ENCODE assay signal across 14 cellular contexts in genomic region chr16:85124636-85125346, GRCh38. TPM values are rescaled to one million over a fixed set of nuclear protein-coding genes. Genes with fewer than 3 reads are reported as not detected.
A peak's percentile ranks its signal among the peaks of the same experiment; 100 is the strongest.
DNase-seq lines count a peak whose midpoint lies in the region; ATAC-seq, FAIRE-seq and TF ChIP-seq lines count a peak whose summit lies in the region.
"Had no signal": no experiment of that assay in that cellular context is flagged by ENCODE, and none has a peak within 500 bp of the region (broad histone marks: within the 10 kb centered on the region; RNA-seq: fewer than 3 reads in every experiment).

No MANE protein-coding gene starts in this region.

- peaks cover 43% of the 10 kb centered on the region for H3K4me1 Mint-ChIP-seq in nephron

- RAD21 ChIA-PET in GM12878 (lab: Charles Lee; ENCODE audit: unreplicated experiment): interaction anchor here (1.9 kb wide), 1 partner anchor 10 kb away, joined by 8 read pairs; no protein-coding TSS in a partner anchor

- H3K27ac ChIP-seq in heart right ventricle (peak overlapping the region; percentile 68 to 90 (median 76)), GM12878 (ENCODE audit: control insufficient read depth, insufficient read depth) (no peak overlapping the region)

- no peaks in the 10 kb centered on the region for H3K9me3 ChIP-seq in heart right ventricle
- H3K9me3 ChIP-seq in GM12878 (replicated peaks; ENCODE audit: control insufficient read depth, insufficient read depth, low read length): no peaks in the 10 kb centered on the region

- H3K4me2 ChIP-seq in GM12878 (ENCODE audit: control insufficient read depth, insufficient read depth): no peak overlapping the region

- no peak for TF ChIP-seq CTCF in heart right ventricle (IDR thresholded peaks at IDR 0.05)
- no peak for TF ChIP-seq CTCF in GM12878 (IDR thresholded peaks at IDR 0.05 in 2 of 3, conservative IDR thresholded peaks at IDR 0.05 in 1 of 3; ENCODE audit: control insufficient read depth in 2 of 3, extremely low read depth in 1 of 3, insufficient read depth in 1 of 3, low read depth in 3 of 3, low read length in 3 of 3)
- no peak for TF ChIP-seq CTCF in nephron (IDR thresholded peaks at IDR 0.05; ENCODE audit: unreplicated experiment in 3 of 3)

- H3K27ac Mint-ChIP-seq in nephron: peak overlapping the region; percentile 84 to 92 (median 84)
- H3K27ac Mint-ChIP-seq: T-helper 1 cell treated with Interleukin-12 subunit alpha and Interleukin-12 subunit beta and Interleukin-4 antibody, amounts not matched to agents 30 μg/mL and 1 μg/mL, for 36 hours had no signal

- in situ Hi-C loops in GM12878 (cut with MboI): no loop called here

- no peaks in the 10 kb centered on the region for H3K79me2 ChIP-seq in GM12878 (ENCODE audit: control insufficient read depth, insufficient read depth, low read length)

- no peak overlapping the region for H2AFZ ChIP-seq in GM12878 (ENCODE audit: control insufficient read depth, low read depth, low read length)

- no peak overlapping the region for H3K9ac ChIP-seq in GM12878 (ENCODE audit: control insufficient read depth, insufficient read depth, low read length)

- DNase-seq in heart right ventricle: no peak
- no peak for DNase-seq in left ventricle myocardium superior
- no peak for DNase-seq in GM12878 (ENCODE audit: low read depth, low spot score)
- no peak for DNase-seq in GM12891 (ENCODE audit: insufficient read length, low spot score)
- DNase-seq in stimulated activated CD4-positive, alpha-beta T cell treated with anti-CD3 and anti-CD28 coated beads, Interleukin-4, amount 100 ng/mL, for 1 hour: no peak
- no peak for DNase-seq in occipital lobe (lab: John Stamatoyannopoulos, UW)
- DNase-seq: activated CD4-positive, alpha-beta T cell treated with anti-CD3 and anti-CD28 coated beads for 4 hours; activated T-cell treated with anti-CD3 and anti-CD28 coated beads, Interleukin-2, amount 50 U/mL, for 48 hours; retina had no signal

- FAIRE-seq in GM12878 (lab: Jason Lieb, UNC) (no peak), GM12891 (lab: Jason Lieb, UNC) (no peak)

- H3K9me3 Mint-ChIP-seq in nephron: peaks cover 7% of the 10 kb centered on the region
- H3K9me3 Mint-ChIP-seq: T-helper 1 cell treated with Interleukin-12 subunit alpha and Interleukin-12 subunit beta and Interleukin-4 antibody, amounts not matched to agents 30 μg/mL and 1 μg/mL, for 36 hours had no signal

- WGBS in heart right ventricle, 2 donors: 87% methylated on average over 11 of the region's 11 CpGs
- WGBS in GM12878 (ENCODE audit: insufficient coverage, insufficient replicate concordance, low lambda C conversion rate, missing lambda C conversion rate): 34% methylated on average over 11 of the region's 11 CpGs

- no TSS peak for BruUV-seq in GM12878 (replicated peaks; lab: Mats Ljungman, UMichigan)

- no peaks in the 10 kb centered on the region for H4K20me1 ChIP-seq in GM12878 (ENCODE audit: control insufficient read depth, insufficient read depth)

- ATAC-seq in heart right ventricle (peak in 2 of 8 donors; percentile 1 to 19), left ventricle myocardium superior (no peak), GM12878 (no peak), HG02763 (IDR thresholded peaks at IDR 0.05; ENCODE audit: unreplicated experiment) (no peak)

- H3K4me3 Mint-ChIP-seq in nephron: peak overlapping the region in 1 of 3 experiments; percentile 63
- H3K4me3 Mint-ChIP-seq: stimulated activated naive CD8-positive, alpha-beta T cell treated with anti-CD3 and anti-CD28 coated beads, Interleukin-15, Interleukin-2, amounts not matched to agents 100 ng/mL and 50 ng/mL, for 24 hours; T-helper 1 cell treated with Interleukin-12 subunit alpha and Interleukin-12 subunit beta and Interleukin-4 antibody, amounts not matched to agents 30 μg/mL and 1 μg/mL, for 36 hours had no signal

- H3K27me3 Mint-ChIP-seq in nephron (ENCODE audit: low read depth): peaks cover 7% of the 10 kb centered on the region
- H3K27me3 Mint-ChIP-seq: stimulated activated naive CD8-positive, alpha-beta T cell treated with anti-CD3 and anti-CD28 coated beads, Interleukin-15, Interleukin-2, amounts not matched to agents 100 ng/mL and 50 ng/mL, for 24 hours had no signal

- intact Hi-C loops in heart right ventricle (cut with DNase I) (loop anchor here in 5 of 10 donors (5.0 to 10.0 kb wide), 5 partner anchors 43 to 113 kb away; no protein-coding TSS in a partner anchor), left ventricle myocardium superior (cut with micrococcal nuclease) (no loop called here), GM12878 (cut with micrococcal nuclease; ENCODE audit: unreplicated experiment) (no loop called here)

- TF ChIP-seq POLR2A in GM12878 (IDR thresholded peaks at IDR 0.05; ENCODE audit: low read depth, low read length) (no peak), GM12891 (IDR thresholded peaks at IDR 0.05; ENCODE audit: low read depth, low read length) (no peak)

- CTCF ChIA-PET in GM12878 (lab: Yijun Ruan, JAX): interaction anchor here (0.9 to 3.4 kb wide), 5 partner anchors 10 to 128 kb away, joined by 3 to 14 read pairs (median 5); no protein-coding TSS in a partner anchor

- H3K36me3 ChIP-seq in heart right ventricle: no peaks in the 10 kb centered on the region
- no peaks in the 10 kb centered on the region for H3K36me3 ChIP-seq in GM12878 (ENCODE audit: control insufficient read depth in 2 of 2, insufficient read depth in 2 of 2, low read length in 1 of 2)

- no peak for TF ChIP-seq EP300 in GM12878 (IDR thresholded peaks at IDR 0.05; ENCODE audit: borderline replicate concordance in 1 of 2, control insufficient read depth in 1 of 2, low read depth in 2 of 2, low read length in 2 of 2)

- POLR2A ChIA-PET in GM12878 (lab: Charles Lee): no interaction called here

- H3K4me3 ChIP-seq in heart right ventricle: no peak overlapping the region
- H3K4me3 ChIP-seq in GM12878: no peak overlapping the region

- H3K36me3 Mint-ChIP-seq in nephron (ENCODE audit: low read depth): no peaks in the 10 kb centered on the region

- no peak for TF ChIP-seq RAD21 in GM12878 (IDR thresholded peaks at IDR 0.05; ENCODE audit: insufficient read depth, low read depth, low read length)

- H3K4me1 ChIP-seq in heart right ventricle: peaks cover 20 to 53% (median 39%) of the 10 kb centered on the region in 9 donors
- no peaks in the 10 kb centered on the region for H3K4me1 ChIP-seq in GM12878 (ENCODE audit: control insufficient read depth, insufficient read depth, low read length)

- SMC1A ChIA-PET in GM12878 (lab: Charles Lee; ENCODE audit: uncharacterized antibody, unreplicated experiment): interaction anchor here (1.1 to 1.2 kb wide), 3 partner anchors 10 to 100 kb away, joined by 3 to 5 read pairs (median 4); no protein-coding TSS in a partner anchor

- H3K27me3 ChIP-seq in heart right ventricle (no peaks in the 10 kb centered on the region), GM12878 (replicated peaks in 1 of 2; ENCODE audit: control insufficient read depth in 2 of 2, insufficient read depth in 2 of 2, low read length in 1 of 2) (no peaks in the 10 kb centered on the region)

TF ChIP-seq in GM12878, 131 proteins besides CTCF, POLR2A, EP300 and RAD21:
- TF ChIP-seq RUNX3 (IDR thresholded peaks at IDR 0.05; ENCODE audit: low read length) (no peak), BACH1 (IDR thresholded peaks at IDR 0.05; ENCODE audit: borderline replicate concordance) (peak; percentile 56; the same call in 1 of the 2 replicates)
TF ChIP-seq in GM12878: peak in this region for 1.

TF ChIP-seq in GM12891, 5 proteins besides CTCF, POLR2A, EP300 and RAD21:
- TF ChIP-seq SPI1 (IDR thresholded peaks at IDR 0.05; ENCODE audit: low read depth, low read length) (no peak), POU2F2 (IDR thresholded peaks at IDR 0.05; ENCODE audit: low read depth, low read length) (no peak), POLR2AphosphoS5 (IDR thresholded peaks at IDR 0.05; ENCODE audit: low read depth, low read length) (no peak), TAF1 (IDR thresholded peaks at IDR 0.05; ENCODE audit: low read depth, low read length) (no peak), PAX5 (IDR thresholded peaks at IDR 0.05; ENCODE audit: insufficient read depth, low read length, severe bottlenecking) (no peak)

RNA-seq across cellular contexts. Expression of gene CIBAR2, which starts 12.5 kb away (rescaled TPM):
- total RNA-seq in heart right ventricle (not detected), left ventricle myocardium superior (not detected), GM12878 (2014; rRNA removed) (0.27 TPM in 1 of 2 replicates, not detected in the other), GM12878 (2014; rRNA removed; fragmentation: Illumina TruSeq; extraction: Trizol) (not detected in 2 replicates), GM12878 (2021) (not detected in 2 replicates), occipital lobe (not detected)
- polyA plus RNA-seq in heart right ventricle (not detected), GM12878 (2011; rRNA removed) (not detected in 2 replicates), GM12878 (2014; fragmentation: Illumina TruSeq; extraction: Trizol) (0.16 TPM in 1 of 2 replicates, not detected in the other), GM12878 (2014; fragmentation: Nextera tagmentation; extraction: Ambion mirVana) (under 1 TPM; 0.05 to 0.07 TPM), GM12878 (2014; rRNA removed) (0.19 TPM in 1 of 2 replicates, not detected in the other), GM12878 (2016; fragmentation: Nextera tagmentation; extraction: Ambion mirVana) (not detected)
- total RNA-seq in GM12878 (2013; cell fraction: nucleolus; rRNA removed): not detected in 2 replicates
- not detected for polyA plus RNA-seq in GM12878 (2011; ENCODE audit: low read depth)
- not detected in 2 replicates for polyA plus RNA-seq in GM12878 (2011; cell fraction: cytosol; rRNA removed)
- 0.07 TPM in 1 of 2 replicates, not detected in the other for polyA plus RNA-seq in GM12878 (2011; cell fraction: nucleus; rRNA removed)
- 0.44 and 0.88 TPM in 2 replicates for polyA plus RNA-seq in GM12878 (2012)
- not detected in 2 replicates for polyA minus RNA-seq in GM12878 (2011; rRNA and poly(A)+ RNA removed)
- not detected in 2 replicates for polyA minus RNA-seq in GM12878 (2011; cell fraction: cytosol; rRNA and poly(A)+ RNA removed)
- not detected in 2 replicates for polyA minus RNA-seq in GM12878 (2011; cell fraction: nucleus; rRNA and poly(A)+ RNA removed)
- 0.21 TPM for polyA plus RNA-seq in GM12891 (2012; ENCODE audit: low read depth, missing spikeins)
- total RNA-seq: HT1080 had no signal
